29 cellular contexts compared by ENCODE assay signal in the genomic region with DNA sequence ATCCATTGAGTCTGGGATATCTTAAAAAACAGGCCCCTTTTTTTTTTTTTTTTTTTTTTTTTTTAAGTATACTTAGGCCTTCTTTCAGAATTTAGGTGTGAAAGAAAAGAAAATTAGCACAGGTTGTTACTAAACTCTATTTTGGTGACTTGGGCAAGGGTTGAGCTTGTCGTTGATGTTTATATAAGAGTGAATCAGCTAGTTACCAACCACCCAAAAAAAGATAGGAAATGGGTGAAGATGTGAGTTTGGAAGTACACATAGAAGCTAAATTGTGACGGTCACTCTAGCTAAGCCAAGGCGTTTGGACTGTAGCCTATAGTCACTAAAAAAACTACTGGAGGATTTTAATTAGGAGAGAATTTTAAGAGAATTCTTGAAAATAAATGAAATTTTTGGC.
"Had no signal": no experiment of that assay in that cellular context is flagged by ENCODE, and none has a peak within 500 bp of the region (broad histone marks: within the 10 kb centered on the region; RNA-seq: fewer than 3 reads in every experiment).

No MANE protein-coding gene starts in this region.

- H3K36me3 Mint-ChIP-seq: stimulated activated effector memory CD8-positive, alpha-beta T cell treated with anti-CD3 and anti-CD28 coated beads, Interleukin-12 subunit alpha, Interleukin-12 subunit beta, amount 100 ng/mL, for 72 hours; stimulated activated memory B cell treated with anti-CD40 and anti-IgM and Interleukin-4, amounts not matched to agents 10 μg/mL and 1 μg/mL and 100 μg/mL, for 72 hours; stimulated activated naive B cell treated with anti-CD40 and anti-IgM and Interleukin-4, amounts not matched to agents 10 μg/mL and 1 μg/mL and 100 μg/mL, for 72 hours; type B pancreatic cell had no signal

- H3K27me3 Mint-ChIP-seq: stimulated activated memory B cell treated with anti-CD40 and anti-IgM and Interleukin-4, amounts not matched to agents 10 μg/mL and 1 μg/mL and 100 μg/mL, for 72 hours; stimulated activated naive B cell treated with anti-CD40 and anti-IgM and Interleukin-4, amounts not matched to agents 10 μg/mL and 1 μg/mL and 100 μg/mL, for 72 hours; stimulated activated naive CD8-positive, alpha-beta T cell treated with anti-CD3 and anti-CD28 coated beads, Interleukin-15, amount 100 ng/mL, for 72 hours; stimulated activated naive CD8-positive, alpha-beta T cell treated with anti-CD3 and anti-CD28 coated beads, Interleukin-15, Interleukin-2, amounts not matched to agents 100 ng/mL and 50 ng/mL, for 24 hours had no signal

- FAIRE-seq: urothelium cell line had no signal

- H3K27me3 ChIP-seq: stomach, suprapubic skin, testis, thyroid gland, tibial artery, tibial nerve, transverse colon, upper lobe of left lung, upper lobe of right lung, uterus, vagina had no signal

- DNase-seq: stimulated activated CD4-positive, alpha-beta T cell treated with anti-CD3 and anti-CD28 coated beads, Interleukin-2, amount 100 ng/mL, for 48 hours; stimulated activated CD4-positive, alpha-beta T cell treated with anti-CD3 and anti-CD28 coated beads, Interleukin-4, amount 100 ng/mL, for 1 hour; stimulated activated CD4-positive, alpha-beta T cell treated with anti-CD3 and anti-CD28 coated beads, Interleukin-4, amount 100 ng/mL, for 24 hours; stimulated activated CD4-positive, alpha-beta T cell treated with anti-CD3 and anti-CD28 coated beads, Interleukin-4, amount 100 ng/mL, for 4 hours; stimulated activated CD8-positive, alpha-beta memory T cell treated with anti-CD3 and anti-CD28 coated beads, Interleukin-4, amount 100 ng/mL, for 48 hours; stimulated activated naive B cell treated with anti-CD40 and anti-IgM and Interleukin-4, amounts not matched to agents 10 μg/mL and 1 μg/mL and 100 μg/mL, for 72 hours; stimulated activated naive CD4-positive, alpha-beta T cell; stimulated activated naive CD4-positive, alpha-beta T cell treated with Interleukin-2 at 50 U/mL for 16 hours; stimulated activated naive CD8-positive, alpha-beta T cell treated with anti-CD3 and anti-CD28 coated beads, Interleukin-15, amount 100 ng/mL, for 72 hours; stimulated activated naive CD8-positive, alpha-beta T cell treated with anti-CD3 and anti-CD28 coated beads, Interleukin-15, Interleukin-2, amounts not matched to agents 100 U/mL and 50 U/mL, for 24 hours; stomach; substantia nigra; testis; thyroid gland; tibial artery; transverse colon; trophoblast cell; upper lobe of left lung; upper lobe of right lung; uterus had no signal

- H3K9me3 Mint-ChIP-seq: type B pancreatic cell had no signal

- H3K36me3 ChIP-seq: stomach, suprapubic skin, thoracic aorta, thyroid gland, tibial artery, tibial nerve, transverse colon, upper lobe of left lung, upper lobe of right lung, uterus, vagina had no signal

- H3K4me3 ChIP-seq: stomach, suprapubic skin, testis, thoracic aorta, thyroid gland, tibial artery, tibial nerve, transverse colon, upper lobe of left lung, upper lobe of right lung, uterus, vagina had no signal

- H3K4me1 ChIP-seq: stomach, suprapubic skin, testis, thyroid gland, tibial artery, tibial nerve, transverse colon, upper lobe of left lung, upper lobe of right lung, uterus, vagina had no signal

- ATAC-seq: stimulated activated effector memory CD8-positive, alpha-beta T cell treated with anti-CD3 and anti-CD28 coated beads, Interleukin-12 subunit alpha, Interleukin-12 subunit beta, amount 100 ng/mL, for 72 hours; stimulated activated memory B cell treated with anti-CD40 and anti-IgM and Interleukin-4, amounts not matched to agents 10 μg/mL and 1 μg/mL and 100 μg/mL, for 72 hours; stimulated activated naive B cell treated with anti-CD40 and anti-IgM and Interleukin-4, amounts not matched to agents 10 μg/mL and 1 μg/mL and 100 μg/mL, for 72 hours; stimulated activated naive CD8-positive, alpha-beta T cell treated with anti-CD3 and anti-CD28 coated beads, Interleukin-15, amount 100 ng/mL, for 72 hours; stimulated activated naive CD8-positive, alpha-beta T cell treated with anti-CD3 and anti-CD28 coated beads, Interleukin-15, Interleukin-2, amounts not matched to agents 100 U/mL and 50 U/mL, for 24 hours; upper lobe of right lung had no signal

- H3K4me3 Mint-ChIP-seq: stimulated activated effector memory CD8-positive, alpha-beta T cell treated with anti-CD3 and anti-CD28 coated beads, Interleukin-12 subunit alpha, Interleukin-12 subunit beta, amount 100 ng/mL, for 72 hours; stimulated activated memory B cell treated with anti-CD40 and anti-IgM and Interleukin-4, amounts not matched to agents 10 μg/mL and 1 μg/mL and 100 μg/mL, for 72 hours; stimulated activated naive B cell treated with anti-CD40 and anti-IgM and Interleukin-4, amounts not matched to agents 10 μg/mL and 1 μg/mL and 100 μg/mL, for 72 hours; stimulated activated naive CD8-positive, alpha-beta T cell treated with anti-CD3 and anti-CD28 coated beads, Interleukin-15, amount 100 ng/mL, for 72 hours; stimulated activated naive CD8-positive, alpha-beta T cell treated with anti-CD3 and anti-CD28 coated beads, Interleukin-15, Interleukin-2, amounts not matched to agents 100 ng/mL and 50 ng/mL, for 24 hours; type B pancreatic cell had no signal

- H3K4me1 Mint-ChIP-seq: stimulated activated effector memory CD8-positive, alpha-beta T cell treated with anti-CD3 and anti-CD28 coated beads, Interleukin-12 subunit alpha, Interleukin-12 subunit beta, amount 100 ng/mL, for 72 hours; stimulated activated memory B cell treated with anti-CD40 and anti-IgM and Interleukin-4, amounts not matched to agents 10 μg/mL and 1 μg/mL and 100 μg/mL, for 72 hours; stimulated activated naive B cell treated with anti-CD40 and anti-IgM and Interleukin-4, amounts not matched to agents 10 μg/mL and 1 μg/mL and 100 μg/mL, for 72 hours; stimulated activated naive CD8-positive, alpha-beta T cell treated with anti-CD3 and anti-CD28 coated beads, Interleukin-15, amount 100 ng/mL, for 72 hours had no signal

- H3K27ac ChIP-seq: stomach, suprapubic skin, testis, thoracic aorta, thyroid gland, tibial artery, tibial nerve, transverse colon, upper lobe of left lung, upper lobe of right lung, uterus, vagina had no signal

- H3K27ac Mint-ChIP-seq: stimulated activated effector memory CD8-positive, alpha-beta T cell treated with anti-CD3 and anti-CD28 coated beads, Interleukin-12 subunit alpha, Interleukin-12 subunit beta, amount 100 ng/mL, for 72 hours; stimulated activated memory B cell treated with anti-CD40 and anti-IgM and Interleukin-4, amounts not matched to agents 10 μg/mL and 1 μg/mL and 100 μg/mL, for 72 hours; stimulated activated naive B cell treated with anti-CD40 and anti-IgM and Interleukin-4, amounts not matched to agents 10 μg/mL and 1 μg/mL and 100 μg/mL, for 72 hours; stimulated activated naive CD8-positive, alpha-beta T cell treated with anti-CD3 and anti-CD28 coated beads, Interleukin-15, amount 100 ng/mL, for 72 hours; stimulated activated naive CD8-positive, alpha-beta T cell treated with anti-CD3 and anti-CD28 coated beads, Interleukin-15, Interleukin-2, amounts not matched to agents 100 ng/mL and 50 ng/mL, for 24 hours; type B pancreatic cell had no signal

- H3K9me3 ChIP-seq: suprapubic skin, testis, thoracic aorta, thyroid gland, tibial artery, transverse colon, upper lobe of left lung, upper lobe of right lung, uterus, vagina had no signal
